1 cellular context compared by ENCODE assay signal in genomic region chr2:70133127-70133452, GRCh38.
TF ChIP-seq lines count a peak whose summit lies in the region.

No MANE protein-coding gene starts in this region.

TF ChIP-seq in HCT116, 20 proteins besides CTCF, POLR2A, EP300 and RAD21 (continued from another document):
- TF ChIP-seq REST (IDR thresholded peaks at IDR 0.05; ENCODE audit: low read depth) (no peak), SIN3A (IDR thresholded peaks at IDR 0.05; ENCODE audit: low read depth) (no peak), EZH2phosphoT487 (IDR thresholded peaks at IDR 0.05; ENCODE audit: borderline replicate concordance) (no peak), EGR1 (IDR thresholded peaks at IDR 0.05; ENCODE audit: low read depth) (no peak), CBX3 (IDR thresholded peaks at IDR 0.05; ENCODE audit: low read depth) (no peak)
